Comparison of ENCODE assay signal across 1 cellular context in the genomic region with DNA sequence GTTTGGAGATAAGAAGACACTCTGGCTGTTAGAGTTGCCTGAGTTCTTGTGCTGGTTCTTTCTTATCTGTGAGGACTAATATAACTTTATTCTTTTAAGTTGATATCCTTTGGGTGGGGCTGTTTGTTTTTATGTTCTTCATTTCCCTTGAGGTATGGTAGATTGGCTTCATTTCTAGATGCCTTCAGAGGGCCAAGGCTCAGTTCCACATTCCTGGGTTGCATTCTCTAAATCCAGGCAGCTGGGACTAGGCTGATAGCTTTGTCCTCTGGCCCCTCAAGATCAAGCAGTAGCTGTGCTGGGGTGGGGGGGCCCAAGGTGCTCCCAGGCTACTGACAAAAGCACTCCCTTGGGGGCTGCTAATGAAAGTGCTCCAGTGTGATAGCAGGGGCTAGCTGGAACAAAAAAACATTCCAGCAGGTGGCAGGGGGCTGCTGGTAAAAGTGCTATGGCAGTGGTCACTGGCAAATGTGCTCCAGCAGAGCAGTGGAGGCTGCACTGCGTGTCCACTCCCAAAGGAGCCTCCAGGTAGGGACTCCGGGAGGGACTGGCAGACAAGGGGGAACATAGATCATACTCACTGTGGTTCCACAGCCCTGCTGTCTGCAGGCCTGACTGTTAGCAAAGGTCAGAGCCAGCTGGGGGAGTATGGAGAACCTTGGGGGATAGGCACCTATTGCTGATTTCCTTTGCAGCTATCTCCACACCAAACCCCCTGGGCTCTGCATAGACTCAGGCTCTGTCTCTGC.
TF ChIP-seq lines count a peak whose summit lies in the region.

No MANE protein-coding gene starts in this region.

TF ChIP-seq in IMR-90, 13 proteins besides CTCF, POLR2A, EP300 and RAD21:
- TF ChIP-seq MAFK (IDR thresholded peaks at IDR 0.05; ENCODE audit: low read depth, low read length): no peak
- no peak for TF ChIP-seq NFE2L2 (IDR thresholded peaks at IDR 0.05; ENCODE audit: low read depth, low read length)
